In genomic region chr20:54922636-54923035, GRCh38 we compare ENCODE assay signal across 34 cellular contexts.
"Had no signal": no experiment of that assay in that cellular context is flagged by ENCODE, and none has a peak within 500 bp of the region (broad histone marks: within the 10 kb centered on the region; RNA-seq: fewer than 3 reads in every experiment).

No MANE protein-coding gene starts in this region.

- FAIRE-seq: astrocyte, bronchial epithelial cell had no signal

- DNase-seq: activated effector memory CD4-positive, alpha-beta T cell treated with anti-CD3 and anti-CD28 coated beads, Interleukin-2, amount 50 U/mL, for 16 hours; activated effector memory CD4-positive, alpha-beta T cell treated with Interleukin-2 at 50 U/mL for 16 hours; activated gamma-delta T cell; activated gamma-delta T cell treated with Interleukin-2 at 50 U/mL for 16 hours; activated naive CD4-positive, alpha-beta T cell; activated naive CD4-positive, alpha-beta T cell treated with anti-CD3 and anti-CD28 coated beads for 36 hours; activated naive CD4-positive, alpha-beta T cell treated with anti-CD3 and anti-CD28 coated beads, Interleukin-2, amount 10 ng/mL, durations not matched to agents 7 days and 5 days; activated naive CD4-positive, alpha-beta T cell treated with anti-CD3 and anti-CD28 coated beads, Interleukin-2, amount 50 U/mL, for 16 hours; activated naive CD4-positive, alpha-beta T cell treated with Interleukin-2 at 50 U/mL for 16 hours; activated naive CD8-positive, alpha-beta T cell treated with anti-CD3 and anti-CD28 coated beads for 36 hours; activated naive CD8-positive, alpha-beta T cell treated with anti-CD3 and anti-CD28 coated beads, Interleukin-2, amount 10 ng/mL, durations not matched to agents 7 days and 5 days; activated naive CD8-positive, alpha-beta T cell treated with anti-CD3 and anti-CD28 coated beads, Interleukin-2, amount 50 U/mL, for 24 hours; activated T-cell treated with anti-CD3 and anti-CD28 coated beads, Interleukin-2, amount 50 U/mL, for 1 hour; activated T-cell treated with anti-CD3 and anti-CD28 coated beads, Interleukin-2, amount 50 U/mL, for 24 hours; activated T-cell treated with anti-CD3 and anti-CD28 coated beads, Interleukin-2, amount 50 U/mL, for 4 hours; activated T-cell treated with anti-CD3 and anti-CD28 coated beads, Interleukin-2, amount 50 U/mL, for 48 hours; activated T-cell treated with anti-CD3 and anti-CD28 coated beads, Interleukin-2, amount 50 U/mL, for 72 hours; adrenal gland; amniotic stem cell; amygdala; anterior cingulate cortex; aorta; body of pancreas; brain microvascular endothelial cell; caudate nucleus; central memory CD4-positive, alpha-beta T cell; cerebellar nuclear complex had no signal

- H3K4me3 ChIP-seq: adrenal gland, ascending aorta, body of pancreas, breast epithelium, cardiac muscle cell had no signal

- H3K36me3 ChIP-seq: adrenal gland, ascending aorta, brain microvascular endothelial cell, breast epithelium, cardiac muscle cell had no signal

- H3K9me3 ChIP-seq: adrenal gland, ascending aorta, body of pancreas, breast epithelium had no signal

- ATAC-seq: activated naive CD4-positive, alpha-beta T cell treated with anti-CD3 and anti-CD28 coated beads, Interleukin-2, amount 50 U/mL, for 72 hours; activated naive CD8-positive, alpha-beta T cell treated with anti-CD3 and anti-CD28 coated beads, Interleukin-2, amount 50 U/mL, for 24 hours; activated T-cell treated with anti-CD3 and anti-CD28 coated beads, Interleukin-2, amount 50 U/mL, for 4 hours; activated T-cell treated with anti-CD3 and anti-CD28 coated beads, Interleukin-2, amount 50 U/mL, for 72 hours; activated T-helper 17 cell treated with anti-CD3 and anti-CD28 coated beads, Interleukin-2, amount 50 U/mL, for 72 hours; body of pancreas had no signal

- H3K27ac ChIP-seq: adrenal gland, ascending aorta, body of pancreas, brain microvascular endothelial cell, breast epithelium, cardiac muscle cell had no signal

- H3K4me1 ChIP-seq: adrenal gland, ascending aorta, body of pancreas, breast epithelium had no signal

- H3K27me3 ChIP-seq: adrenal gland, ascending aorta, body of pancreas, brain microvascular endothelial cell, breast epithelium, cardiac muscle cell had no signal
